ENCODE assay signal across 10 cellular contexts in the genomic region with DNA sequence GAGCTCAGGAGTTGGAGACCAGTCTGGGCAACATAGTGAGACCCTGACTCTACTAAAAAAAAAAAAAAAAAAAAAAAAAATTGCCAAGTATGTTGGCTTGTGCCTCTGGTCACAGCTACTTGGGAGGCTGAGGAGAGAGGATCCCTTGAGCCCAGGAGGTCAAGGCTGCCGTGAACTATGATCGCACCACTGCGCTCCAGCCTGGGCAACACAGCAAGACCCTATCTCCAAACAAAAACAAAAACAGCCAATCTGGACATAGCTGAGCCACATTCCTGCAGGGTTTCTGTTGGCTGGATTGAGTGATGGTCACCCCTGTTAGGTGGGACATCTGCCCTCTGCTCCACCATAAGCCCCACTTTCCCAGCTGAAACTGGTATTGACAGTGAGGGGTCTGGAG. TPM values are rescaled to one million over a fixed set of nuclear protein-coding genes. Genes with fewer than 3 reads are reported as not detected.
"Had no signal": no experiment of that assay in that cellular context is flagged by ENCODE, and none has a peak within 500 bp of the region (broad histone marks: within the 10 kb centered on the region; RNA-seq: fewer than 3 reads in every experiment).

No MANE protein-coding gene starts in this region.

- ATAC-seq: HCT116 had no signal

- H3K4me1 ChIP-seq: HAP-1 had no signal

- H2AFZ ChIP-seq: GM23248 had no signal

- H3K4me3 ChIP-seq: GM23248, HAP-1 had no signal

- DNase-seq: GM23248, GOT3, H7, IMR-90, KBM-7 had no signal

- H3K9ac ChIP-seq: GM23248 had no signal

- H3K27ac ChIP-seq: GM23248, HL-60 had no signal

RNA-seq across cellular contexts. Expression of gene ANGPTL8, which starts 13.6 kb away (rescaled TPM):
- total RNA-seq: H4, H7, HT1080, IMR-90 had no signal
